Comparison of ENCODE assay signal across 19 cellular contexts in genomic region chr6:107128175-107128574, GRCh38. TPM values are rescaled to one million over a fixed set of nuclear protein-coding genes. Genes with fewer than 3 reads are reported as not detected.
DNase-seq lines count a peak whose midpoint lies in the region; ATAC-seq and TF ChIP-seq lines count a peak whose summit lies in the region.
"Had no signal": no experiment of that assay in that cellular context is flagged by ENCODE, and none has a peak within 500 bp of the region (broad histone marks: within the 10 kb centered on the region; RNA-seq: fewer than 3 reads in every experiment).

No MANE protein-coding gene starts in this region.

- H3K4me3 Mint-ChIP-seq in MCF 10A (ENCODE audit: unreplicated experiment) = no peak overlapping the region
- H3K4me3 Mint-ChIP-seq: CD14-positive monocyte, GM23338 had no signal

- POLR2A ChIA-PET in MCF 10A (lab: Yijun Ruan, JAX) = no interaction called here

- no peaks in the 10 kb centered on the region for H4K20me1 ChIP-seq in mammary epithelial cell (ENCODE audit: insufficient read depth, low read length)

- H3K36me3 ChIP-seq in mammary epithelial cell (ENCODE audit: insufficient read depth, low read length) (no peaks in the 10 kb centered on the region), brain microvascular endothelial cell (replicated peaks) (no peaks in the 10 kb centered on the region)
- H3K36me3 ChIP-seq: Peyer's patch had no signal

- H3K36me3 Mint-ChIP-seq in MCF 10A (ENCODE audit: insufficient read depth, unreplicated experiment) = no peaks in the 10 kb centered on the region
- H3K36me3 Mint-ChIP-seq: CD14-positive monocyte had no signal

- CTCF ChIA-PET in MCF 10A (lab: Yijun Ruan, JAX) = no interaction called here
- CTCF ChIA-PET in mammary epithelial cell (lab: Charles Lee; ENCODE audit: low non-redundant PET) = no interaction called here

- no peaks in the 10 kb centered on the region for H3K79me2 ChIP-seq in mammary epithelial cell (ENCODE audit: insufficient read depth, low read length)

- H2AFZ ChIP-seq in mammary epithelial cell (ENCODE audit: low read depth, low read length) = no peak overlapping the region
- H2AFZ ChIP-seq: GM23338 had no signal

- 88% methylated on average over 1 of the region's 1 CpG for WGBS in mammary epithelial cell (ENCODE audit: low coverage, missing lambda C conversion rate)

- TF ChIP-seq CTCF in MCF 10A (IDR thresholded peaks at IDR 0.05; ENCODE audit: unreplicated experiment) (no peak), mammary epithelial cell (conservative IDR thresholded peaks at IDR 0.05 in 1 of 2, IDR thresholded peaks at IDR 0.05 in 1 of 2; ENCODE audit: extremely low read depth in 1 of 2, insufficient read depth in 1 of 2, low read depth in 1 of 2, low read length in 2 of 2) (no peak), brain microvascular endothelial cell (IDR thresholded peaks at IDR 0.05; ENCODE audit: low read depth, low read length, missing control alignments) (no peak), fibroblast of the aortic adventitia (IDR thresholded peaks at IDR 0.05; ENCODE audit: insufficient read depth, low read length) (no peak)

- no peak overlapping the region for H3K27ac Mint-ChIP-seq in MCF 10A (ENCODE audit: low read depth, unreplicated experiment)
- H3K27ac Mint-ChIP-seq: CD14-positive monocyte, GM23338 had no signal

- BruUV-seq in MCF 10A (replicated peaks; lab: Mats Ljungman, UMichigan) (no TSS peak), mammary epithelial cell (replicated peaks; lab: Mats Ljungman, UMichigan) (no TSS peak)

- no peak overlapping the region for H3K4me2 ChIP-seq in mammary epithelial cell (ENCODE audit: insufficient read depth, low read depth, low read length)
- H3K4me2 ChIP-seq: GM23338 had no signal

- intact Hi-C loops in MCF 10A (cut with micrococcal nuclease) = no loop called here
- intact Hi-C loops in mammary epithelial cell (cut with micrococcal nuclease) = no loop called here

- H3K9me3 ChIP-seq in mammary epithelial cell (replicated peaks; ENCODE audit: insufficient read depth, low read length) = no peaks in the 10 kb centered on the region
- H3K9me3 ChIP-seq: Caco-2, Peyer's patch had no signal

- no peaks in the 10 kb centered on the region for H3K9me3 Mint-ChIP-seq in MCF 10A (ENCODE audit: unreplicated experiment)
- H3K9me3 Mint-ChIP-seq: CD14-positive monocyte, GM23338 had no signal

- ATAC-seq in GM18505 (IDR thresholded peaks at IDR 0.05; ENCODE audit: unreplicated experiment) = no peak
- ATAC-seq: GM23338 had no signal

- no peaks in the 10 kb centered on the region for H3K27me3 Mint-ChIP-seq in MCF 10A (ENCODE audit: insufficient read depth, unreplicated experiment)

- H3K27ac ChIP-seq in mammary epithelial cell (ENCODE audit: insufficient read depth, low read depth, low read length) (no peak overlapping the region), brain microvascular endothelial cell (no peak overlapping the region)
- H3K27ac ChIP-seq: HL-60, Peyer's patch had no signal

- in situ Hi-C loops in mammary epithelial cell (cut with MboI; ENCODE audit: low sequenced_read_pairs in 2 of 2) = no loop called here
- in situ Hi-C loops in brain microvascular endothelial cell (cut with HindIII; ENCODE audit: low pct_ligation_motif_present, low sequenced_read_pairs) = no loop called here
- in situ Hi-C loops in ACHN (cut with HindIII; ENCODE audit: low pct_ligation_motif_present, low pct_unique_long_range_greater_than_20kb, low sequenced_read_pairs) = no loop called here

- H3K4me1 Mint-ChIP-seq in MCF 10A (ENCODE audit: insufficient read depth, unreplicated experiment) = no peaks in the 10 kb centered on the region
- H3K4me1 Mint-ChIP-seq: CD14-positive monocyte had no signal

- no peak overlapping the region for H3K9ac ChIP-seq in mammary epithelial cell (ENCODE audit: insufficient read depth, low read length)

- H3K4me1 ChIP-seq in mammary epithelial cell (ENCODE audit: insufficient read depth, low read length) = no peaks in the 10 kb centered on the region
- H3K4me1 ChIP-seq: Caco-2, Peyer's patch had no signal

- TF ChIP-seq POLR2A in GM18505 (IDR thresholded peaks at IDR 0.05; ENCODE audit: borderline replicate concordance, extremely low read depth, insufficient read depth, insufficient read length) = no peak

- H3K4me3 ChIP-seq in mammary epithelial cell (replicated peaks in 1 of 3; ENCODE audit: insufficient read depth in 1 of 3, low read depth in 2 of 3, low read length in 3 of 3) (no peak overlapping the region), brain microvascular endothelial cell (ENCODE audit: low read depth, low read length) (no peak overlapping the region), fibroblast of the aortic adventitia (ENCODE audit: low read depth, low read length) (no peak overlapping the region)
- H3K4me3 ChIP-seq: GM23338, Peyer's patch had no signal

- DNase-seq in MCF 10A (ENCODE audit: unreplicated experiment) = peak; percentile 5
- no peak for DNase-seq in mammary epithelial cell
- DNase-seq in brain microvascular endothelial cell = peak; percentile 27
- DNase-seq in fibroblast of the aortic adventitia (ENCODE audit: low read depth) = peak; percentile 63
- DNase-seq in NCI-H187 (lab: John Stamatoyannopoulos, UW) = no peak
- no peak for DNase-seq in ACHN
- no peak for DNase-seq in GDM1 (lab: John Stamatoyannopoulos, UW)
- DNase-seq: Caco-2, DMS53, NCI-H1105 treated with DMSO at 0.1 percent for 48 hours, NCI-H1930, NCI-H2171, NCI-H774, Peyer's patch, Right ventricle myocardium superior had no signal

- dilution Hi-C loops in mammary epithelial cell (cut with HindIII; ENCODE audit: low sequenced_read_pairs) = no loop called here

- H3K27me3 ChIP-seq in mammary epithelial cell (ENCODE audit: insufficient read depth, low read length) (no peaks in the 10 kb centered on the region), brain microvascular endothelial cell (replicated peaks) (no peaks in the 10 kb centered on the region)
- H3K27me3 ChIP-seq: Peyer's patch had no signal

RNA-seq across cellular contexts. Expression of gene BEND3, which starts 12.9 kb away (rescaled TPM):
- total RNA-seq in MCF 10A (2022) = 2.8 and 3.1 TPM in 2 replicates
- total RNA-seq in mammary epithelial cell = 1 to 10 TPM; 5.6 to 8.2 TPM
- 5.4 TPM for polyA plus RNA-seq in mammary epithelial cell
- polyA minus RNA-seq in mammary epithelial cell = 15.5 TPM
- 1.9 and 2.1 TPM in 2 replicates for total RNA-seq in fibroblast of the aortic adventitia (ENCODE audit: low replicate concordance)

Comparison
In these comparisons a context has a peak if more than half of its experiments do, and no peak if none do; other contexts are left out.
1. DNase-seq: peak in MCF 10A (single experiment), brain microvascular endothelial cell (single experiment) and fibroblast of the aortic adventitia (single experiment); none in mammary epithelial cell (single experiment), NCI-H187 (0 of 2), ACHN (single experiment) and GDM1 (single experiment).